In the genomic region with DNA sequence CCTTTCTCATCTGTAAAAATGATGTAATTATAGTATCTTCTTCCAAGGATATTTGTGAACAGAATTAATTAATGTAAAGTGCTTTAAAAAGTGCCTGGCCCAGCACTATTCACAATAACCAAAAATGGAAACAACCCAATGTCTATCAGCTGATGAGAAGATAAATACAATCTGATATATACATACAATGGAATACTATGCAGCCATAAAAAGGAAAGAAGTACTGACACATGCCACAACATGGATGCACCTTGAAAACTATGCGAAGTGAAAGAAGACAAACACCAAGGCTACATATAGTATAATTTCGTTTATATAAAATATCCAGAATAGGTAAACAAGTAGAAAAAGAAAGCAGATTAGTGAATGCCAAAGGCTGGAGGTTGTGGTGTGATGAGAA, we compare ENCODE assay signal across 1 cellular context.
TF ChIP-seq lines count a peak whose summit lies in the region.

No MANE protein-coding gene starts in this region.

TF ChIP-seq in H1, 55 proteins besides CTCF, POLR2A, EP300 and RAD21:
- no peak for TF ChIP-seq ASH2L (IDR thresholded peaks at IDR 0.05; ENCODE audit: low read length)
- TF ChIP-seq CEBPB (IDR thresholded peaks at IDR 0.05; ENCODE audit: low read depth, low read length) = no peak
- no peak for TF ChIP-seq E2F6 (IDR thresholded peaks at IDR 0.05)
- peak; percentile 80; the same call in 1 of the 2 replicates for TF ChIP-seq KDM1A (IDR thresholded peaks at IDR 0.05; ENCODE audit: borderline replicate concordance, low read length)
TF ChIP-seq in H1: peak in this region for 1.
